In genomic region chr22:38202437-38203089, GRCh38 we compare ENCODE assay signal across 1 cellular context.
A peak's percentile ranks its signal among the peaks of the same experiment; 100 is the strongest.
TF ChIP-seq lines count a peak whose summit lies in the region.

No MANE protein-coding gene starts in this region.

TF ChIP-seq in HepG2, 621 proteins besides CTCF, POLR2A, EP300 and RAD21 (continued from another document and continues in another):
- no peak for TF ChIP-seq NR2F6 (IDR thresholded peaks at IDR 0.05)
- peak; percentile 11; the same call in 1 of the 2 replicates for TF ChIP-seq NR2F6 (CRISPR knock-in tag; IDR thresholded peaks at IDR 0.05)
- peak; percentile 19; the same call in 1 of the 2 replicates for TF ChIP-seq ZNF576 (CRISPR knock-in tag; IDR thresholded peaks at IDR 0.05)
- no peak for TF ChIP-seq TP53 (CRISPR knock-in tag; conservative IDR thresholded peaks at IDR 0.05)
- TF ChIP-seq TFE3 (CRISPR knock-in tag; IDR thresholded peaks at IDR 0.05), result no peak
- TF ChIP-seq AGO2 (optimal IDR thresholded peaks at IDR 0.05; ENCODE audit: low read depth, low read length), result peak; percentile 89
- TF ChIP-seq POGZ (CRISPR knock-in tag; IDR thresholded peaks at IDR 0.05), result no peak; the same call in 1 of the 2 replicates
- TF ChIP-seq ZMYM2 (CRISPR knock-in tag; IDR thresholded peaks at IDR 0.05), result no peak
- no peak for TF ChIP-seq ZNF30 (CRISPR knock-in tag; IDR thresholded peaks at IDR 0.05)
- TF ChIP-seq RBFOX2 (IDR thresholded peaks at IDR 0.05; ENCODE audit: low read depth, low read length), result peak; percentile 80
- TF ChIP-seq ZNF343 (CRISPR knock-in tag; IDR thresholded peaks at IDR 0.05), result no peak
- no peak for TF ChIP-seq REST (IDR thresholded peaks at IDR 0.05; ENCODE audit: borderline replicate concordance in 1 of 2, low read depth in 1 of 2, low read length in 2 of 2)
- 0 out of 2 replicates have a peak, but pooled peaks have one; percentile 49 for TF ChIP-seq ZNF354B (CRISPR knock-in tag; IDR thresholded peaks at IDR 0.05)
- TF ChIP-seq ZNF781 (CRISPR knock-in tag; IDR thresholded peaks at IDR 0.05; ENCODE audit: borderline replicate concordance, not compliant biosample characterization), result peak; percentile 38
- no peak for TF ChIP-seq SOX6 (IDR thresholded peaks at IDR 0.05)
- TF ChIP-seq SOX6 (CRISPR knock-in tag; IDR thresholded peaks at IDR 0.05), result peak; percentile 65
- TF ChIP-seq ZNF83 (CRISPR knock-in tag; IDR thresholded peaks at IDR 0.05; ENCODE audit: borderline replicate concordance), result peak; percentile 56; the same call in 1 of the 2 replicates
- TF ChIP-seq PREB (CRISPR knock-in tag; IDR thresholded peaks at IDR 0.05), result no peak
- no peak; the same call in 1 of the 2 replicates for TF ChIP-seq REL (CRISPR knock-in tag; conservative IDR thresholded peaks at IDR 0.05)
- peak; percentile 40 for TF ChIP-seq GABPB1 (CRISPR knock-in tag; IDR thresholded peaks at IDR 0.05)
- TF ChIP-seq KLF12 (CRISPR knock-in tag; IDR thresholded peaks at IDR 0.05; ENCODE audit: borderline replicate concordance), result peak; percentile 13; the same call in 1 of the 2 replicates
- TF ChIP-seq ZNF777 (CRISPR knock-in tag; IDR thresholded peaks at IDR 0.05), result peak; percentile 90
- peak; percentile 61; the same call in 1 of the 2 replicates for TF ChIP-seq SP4 (CRISPR knock-in tag; IDR thresholded peaks at IDR 0.05)
- no peak; the same call in 1 of the 2 replicates for TF ChIP-seq HINFP (CRISPR knock-in tag; IDR thresholded peaks at IDR 0.05; ENCODE audit: low read depth)
- no peak for TF ChIP-seq ETV6 (CRISPR knock-in tag; conservative IDR thresholded peaks at IDR 0.05)
- peak; percentile 25; the same call in 1 of the 2 replicates for TF ChIP-seq CSRNP1 (CRISPR knock-in tag; IDR thresholded peaks at IDR 0.05)
- TF ChIP-seq ZNF569 (CRISPR knock-in tag; IDR thresholded peaks at IDR 0.05; ENCODE audit: borderline replicate concordance), result no peak
- TF ChIP-seq MAX (IDR thresholded peaks at IDR 0.05), result peak; percentile 73
- TF ChIP-seq POLR2G (IDR thresholded peaks at IDR 0.05; ENCODE audit: low read depth, low read length), result no peak
- peak; percentile 11; the same call in 1 of the 2 replicates for TF ChIP-seq ZNF547 (CRISPR knock-in tag; IDR thresholded peaks at IDR 0.05)
- 0 out of 2 replicates have a peak, but pooled peaks have one; percentile 74 for TF ChIP-seq ZNF446 (CRISPR knock-in tag; IDR thresholded peaks at IDR 0.05)
- no peak for TF ChIP-seq ZNF792 (CRISPR knock-in tag; IDR thresholded peaks at IDR 0.05)
- no peak for TF ChIP-seq DRAP1 (CRISPR knock-in tag; IDR thresholded peaks at IDR 0.05)
- no peak for TF ChIP-seq NONO (IDR thresholded peaks at IDR 0.05)
- peak; percentile 27; the same call in 1 of the 2 replicates for TF ChIP-seq NONO (CRISPR knock-in tag; conservative IDR thresholded peaks at IDR 0.05)
- TF ChIP-seq IRF9 (CRISPR knock-in tag; IDR thresholded peaks at IDR 0.05; ENCODE audit: borderline replicate concordance), result peak; percentile 19; the same call in 1 of the 2 replicates
- TF ChIP-seq PHB2 (IDR thresholded peaks at IDR 0.05; ENCODE audit: partially characterized antibody), result no peak
- peak; percentile 78 for TF ChIP-seq ZFY (CRISPR knock-in tag; IDR thresholded peaks at IDR 0.05)
- TF ChIP-seq MEIS1 (CRISPR knock-in tag; IDR thresholded peaks at IDR 0.05; ENCODE audit: borderline replicate concordance), result 0 out of 2 replicates have a peak, but pooled peaks have one; percentile 7
- no peak for TF ChIP-seq NFIC (IDR thresholded peaks at IDR 0.05; ENCODE audit: low read length)
- 0 out of 2 replicates have a peak, but pooled peaks have one; percentile 22 for TF ChIP-seq ZNF17 (CRISPR knock-in tag; IDR thresholded peaks at IDR 0.05)
- TF ChIP-seq ZNF292 (CRISPR knock-in tag; IDR thresholded peaks at IDR 0.05; ENCODE audit: borderline replicate concordance, low read depth), result no peak
- no peak; the same call in none of the 2 replicates for TF ChIP-seq ARNTL (CRISPR knock-in tag; IDR thresholded peaks at IDR 0.05)
- no peak for TF ChIP-seq ZNF33A (CRISPR knock-in tag; IDR thresholded peaks at IDR 0.05; ENCODE audit: borderline replicate concordance)
- TF ChIP-seq ZSCAN30 (CRISPR knock-in tag; IDR thresholded peaks at IDR 0.05), result no peak
- TF ChIP-seq PATZ1 (CRISPR knock-in tag; IDR thresholded peaks at IDR 0.05), result 0 out of 2 replicates have a peak, but pooled peaks have one; percentile 12
- TF ChIP-seq ZNF703 (CRISPR knock-in tag; IDR thresholded peaks at IDR 0.05; ENCODE audit: borderline replicate concordance), result no peak
- no peak; the same call in 1 of the 2 replicates for TF ChIP-seq FOXO1 (CRISPR knock-in tag; IDR thresholded peaks at IDR 0.05)
- TF ChIP-seq ZMAT5 (CRISPR knock-in tag; IDR thresholded peaks at IDR 0.05; ENCODE audit: borderline replicate concordance, low read depth), result no peak
